In genomic region chr2:104914509-104914908, GRCh38 we compare ENCODE assay signal across 20 cellular contexts.
DNase-seq lines count a peak whose midpoint lies in the region; ATAC-seq and TF ChIP-seq lines count a peak whose summit lies in the region.
"Had no signal": no experiment of that assay in that cellular context is flagged by ENCODE, and none has a peak within 500 bp of the region (broad histone marks: within the 10 kb centered on the region; RNA-seq: fewer than 3 reads in every experiment).

No MANE protein-coding gene starts in this region.

- DNase-seq in fibroblast of mammary gland (ENCODE audit: low read depth) (peak; percentile 28), NCI-H345 (lab: John Stamatoyannopoulos, UW) (no peak), medulla oblongata (ENCODE audit: extremely low spot score) (no peak)
- DNase-seq: CD8-positive, alpha-beta memory T cell; DND-41; H9; NCI-H1417; NCI-H1930; NCI-H446; NCI-H69; OCI-M1; SHP77 treated with DMSO at 0.1 percent for 48 hours; T-helper 1 cell had no signal

- no peak for TF ChIP-seq CTCF in fibroblast of mammary gland (conservative IDR thresholded peaks at IDR 0.05; ENCODE audit: control insufficient read depth, insufficient read depth, low read depth, low read length)

- ATAC-seq in GM18519 (IDR thresholded peaks at IDR 0.05; ENCODE audit: low FRiP score, unreplicated experiment) (peak; percentile 44), GM21619 (IDR thresholded peaks at IDR 0.05; ENCODE audit: unreplicated experiment) (peak; percentile 65), HG02885 (IDR thresholded peaks at IDR 0.05; ENCODE audit: poor library complexity, unreplicated experiment) (peak; percentile 73), HG03196 (IDR thresholded peaks at IDR 0.05; ENCODE audit: unreplicated experiment) (no peak), esophagus mucosa (no peak)
- ATAC-seq: SK-N-SH treated with all-trans-retinoic acid at 6 μM for 48 hours had no signal

- no peak overlapping the region for H3K4me3 ChIP-seq in fibroblast of mammary gland (ENCODE audit: control insufficient read depth, low read depth, low read length)
- H3K4me3 ChIP-seq: BLaER1 treated with 17β-estradiol and CSF1 and Interleukin-3, amounts not matched to agents 10 nM and 100 nM had no signal

Comparison
In these comparisons a context has a peak if more than half of its experiments do, and no peak if none do; other contexts are left out.
1. ATAC-seq: peak in GM18519 (single experiment), GM21619 (single experiment) and HG02885 (single experiment); none in HG03196 (single experiment) and esophagus mucosa (single experiment).